In the genomic region with DNA sequence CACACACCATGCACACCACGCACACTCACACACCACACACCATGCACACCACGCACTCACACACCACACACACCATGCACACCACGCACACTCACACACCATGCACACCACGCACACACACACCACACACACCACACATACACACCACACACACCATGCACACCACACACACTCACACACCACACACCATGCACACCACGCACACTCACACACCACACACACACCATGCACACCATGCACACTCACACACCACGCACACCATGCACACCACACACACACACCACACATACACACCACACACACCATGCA, we compare ENCODE assay signal across 2 cellular contexts.
TF ChIP-seq lines count a peak whose summit lies in the region.

No MANE protein-coding gene starts in this region.

TF ChIP-seq in HEK293, 187 proteins besides CTCF, POLR2A, EP300 and RAD21:
- peak; percentile 63 for TF ChIP-seq ZNF18 (tag by site-specific recombination; IDR thresholded peaks at IDR 0.05)

TF ChIP-seq in HepG2, 621 proteins besides CTCF, POLR2A, EP300 and RAD21:
- TF ChIP-seq ZNF646 (CRISPR knock-in tag; IDR thresholded peaks at IDR 0.05), result peak; percentile 59
